27 cellular contexts compared by ENCODE assay signal in the genomic region with DNA sequence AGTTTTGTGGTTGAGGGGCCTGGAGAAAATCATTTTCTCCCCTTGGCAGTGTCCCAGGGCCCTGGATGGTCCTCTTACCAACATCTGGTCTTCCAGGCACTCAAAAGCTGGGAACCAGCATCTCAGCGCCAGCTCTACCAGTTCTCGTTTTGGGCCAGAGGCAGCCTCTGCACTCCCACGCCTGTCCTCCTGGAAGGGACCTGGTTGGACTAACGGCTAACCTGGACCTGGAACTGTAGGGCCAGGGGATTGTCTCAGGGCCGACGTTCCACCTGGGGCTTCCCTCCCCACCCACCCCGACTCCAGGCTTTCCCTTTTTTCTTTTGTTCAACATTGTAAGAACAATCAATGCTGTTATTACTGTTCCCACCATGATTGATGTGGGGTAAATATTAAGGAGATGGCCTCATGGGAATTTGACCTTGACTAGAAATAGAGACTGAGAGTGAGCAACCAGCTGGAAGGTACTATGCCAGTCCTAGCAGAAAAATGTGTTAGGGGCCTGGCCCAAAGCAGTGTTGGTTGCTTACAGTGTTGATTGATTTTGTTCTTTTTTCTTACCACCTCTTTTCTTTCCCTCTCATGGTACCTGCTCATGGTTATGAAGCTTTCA.
"Had no signal": no experiment of that assay in that cellular context is flagged by ENCODE, and none has a peak within 500 bp of the region (broad histone marks: within the 10 kb centered on the region; RNA-seq: fewer than 3 reads in every experiment).

No MANE protein-coding gene starts in this region.

- H3K4me3 ChIP-seq: adrenal gland, breast epithelium, SK-N-MC had no signal

- ATAC-seq: activated T-helper 17 cell treated with anti-CD3 and anti-CD28 coated beads, Interleukin-2, amount 50 U/mL, for 72 hours; Panc1; Right ventricle myocardium inferior; T-cell had no signal

- H3K4me3 Mint-ChIP-seq: activated naive CD4-positive, alpha-beta T cell treated with anti-CD3 and anti-CD28 coated beads for 36 hours; activated naive CD8-positive, alpha-beta T cell; activated T-helper 17 cell treated with anti-CD3 and anti-CD28 coated beads, Interleukin-2, amount 50 U/mL, for 72 hours; T-cell had no signal

- H3K4me1 ChIP-seq: breast epithelium had no signal

- H3K27me3 Mint-ChIP-seq: activated naive CD8-positive, alpha-beta T cell; activated T-helper 17 cell treated with anti-CD3 and anti-CD28 coated beads, Interleukin-2, amount 50 U/mL, for 72 hours; T-cell had no signal

- H3K9me3 Mint-ChIP-seq: activated naive CD4-positive, alpha-beta T cell treated with anti-CD3 and anti-CD28 coated beads for 36 hours; activated T-helper 17 cell treated with anti-CD3 and anti-CD28 coated beads, Interleukin-2, amount 50 U/mL, for 72 hours; T-cell had no signal

- DNase-seq: activated CD4-positive, alpha-beta T cell treated with anti-CD3 and anti-CD28 coated beads for 48 hours; activated CD4-positive, alpha-beta T cell treated with anti-CD3 and anti-CD28 coated beads, Interleukin-2, amount 50 U/mL, for 4 hours; activated CD4-positive, CD25-positive, alpha-beta regulatory T cell treated with anti-CD3 and anti-CD28 coated beads, Interleukin-2, amount 50 U/mL, for 72 hours; activated gamma-delta T cell; activated naive CD4-positive, alpha-beta T cell treated with anti-CD3 and anti-CD28 coated beads for 36 hours; activated T-cell treated with anti-CD3 and anti-CD28 coated beads for 4 hours; activated T-cell treated with anti-CD3 and anti-CD28 coated beads, Interleukin-2, amount 50 U/mL, for 48 hours; adrenal gland; anterior cingulate cortex; central memory CD4-positive, alpha-beta T cell; Kasumi-1; NCI-H1105 treated with DMSO at 0.1 percent for 48 hours; NCI-H1436 treated with DMSO at 0.1 percent for 48 hours; NCI-H187; NCI-H2081; NCI-H510A treated with DMSO at 0.1 percent for 48 hours; NCI-H69; NK-92 treated with Interleukin-12 subunit alpha and Interleukin-12 subunit beta, amount 100 ng/mL, for 24 hours; OCI-M1; RPMI8226; T-cell had no signal

- H3K27me3 ChIP-seq: adrenal gland, breast epithelium had no signal

- H3K27ac ChIP-seq: adrenal gland, breast epithelium, SK-N-MC had no signal

- H3K4me1 Mint-ChIP-seq: activated T-helper 17 cell treated with anti-CD3 and anti-CD28 coated beads, Interleukin-2, amount 50 U/mL, for 72 hours; T-cell had no signal

- H3K9me3 ChIP-seq: adrenal gland, breast epithelium had no signal

- H3K36me3 ChIP-seq: breast epithelium had no signal

- H3K27ac Mint-ChIP-seq: activated naive CD4-positive, alpha-beta T cell treated with anti-CD3 and anti-CD28 coated beads for 36 hours; activated naive CD8-positive, alpha-beta T cell; activated T-helper 17 cell treated with anti-CD3 and anti-CD28 coated beads, Interleukin-2, amount 50 U/mL, for 72 hours; T-cell had no signal
